In the genomic region with DNA sequence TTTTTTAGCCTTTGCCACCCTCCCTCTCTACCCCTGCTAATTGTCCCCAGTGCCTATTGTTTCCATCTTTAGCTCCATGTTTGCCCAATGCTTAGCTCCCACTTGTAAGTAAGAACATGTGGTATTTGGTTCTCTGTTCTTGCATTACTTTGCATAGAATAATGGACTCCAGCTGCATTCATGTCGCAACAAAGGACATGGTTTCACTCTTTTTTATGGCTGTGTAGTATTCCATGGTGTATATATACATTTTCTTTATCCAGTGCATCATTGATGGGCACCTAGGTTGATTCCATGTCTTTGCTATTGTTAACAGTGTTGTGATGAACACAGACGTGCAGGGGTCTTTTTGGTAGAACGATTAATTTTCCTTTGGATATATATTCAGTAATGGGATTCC, we compare ENCODE assay signal across 39 cellular contexts.
"Had no signal": no experiment of that assay in that cellular context is flagged by ENCODE, and none has a peak within 500 bp of the region (broad histone marks: within the 10 kb centered on the region; RNA-seq: fewer than 3 reads in every experiment).

No MANE protein-coding gene starts in this region.

- H3K4me1 Mint-ChIP-seq: activated B cell treated with CpG ODN at 0.5 μM for 24 hours; activated CD4-positive, alpha-beta T cell treated with anti-CD3 and anti-CD28 coated beads, Interleukin-2, amount 10 ng/mL, durations not matched to agents 24 days and 14 days; activated naive CD4-positive, alpha-beta T cell treated with anti-CD3 and anti-CD28 coated beads, Interleukin-2, amount 10 ng/mL, durations not matched to agents 7 days and 5 days; activated naive CD4-positive, alpha-beta T cell treated with anti-CD3 and anti-CD28 coated beads, Interleukin-2, amount 50 U/mL, for 24 hours; activated naive CD8-positive, alpha-beta T cell treated with anti-CD3 and anti-CD28 coated beads, Interleukin-2, amount 10 ng/mL, durations not matched to agents 7 days and 5 days; activated naive CD8-positive, alpha-beta T cell treated with anti-CD3 and anti-CD28 coated beads, Interleukin-2, amount 50 U/mL, for 24 hours; activated T-helper 17 cell treated with anti-CD3 and anti-CD28 coated beads, Interleukin-2, amount 50 U/mL, for 72 hours; central memory CD8-positive, alpha-beta T cell had no signal

- H3K4me3 Mint-ChIP-seq: activated B cell treated with CpG ODN at 0.5 μM for 24 hours; activated CD4-positive, alpha-beta memory T cell treated with anti-CD3 and anti-CD28 coated beads for 36 hours; activated CD4-positive, alpha-beta T cell treated with anti-CD3 and anti-CD28 coated beads, Interleukin-2, amount 10 ng/mL, durations not matched to agents 24 days and 14 days; activated CD8-positive, alpha-beta T cell treated with anti-CD3 and anti-CD28 coated beads for 36 hours; activated naive CD4-positive, alpha-beta T cell treated with anti-CD3 and anti-CD28 coated beads, Interleukin-2, amount 10 ng/mL, durations not matched to agents 7 days and 5 days; activated naive CD4-positive, alpha-beta T cell treated with anti-CD3 and anti-CD28 coated beads, Interleukin-2, amount 50 U/mL, for 24 hours; activated naive CD8-positive, alpha-beta T cell treated with anti-CD3 and anti-CD28 coated beads, Interleukin-2, amount 10 ng/mL, durations not matched to agents 7 days and 5 days; activated T-cell treated with anti-CD3 and anti-CD28 coated beads, Interleukin-2, amount 50 U/mL, for 4 hours; activated T-cell treated with anti-CD3 and anti-CD28 coated beads, Interleukin-2, amount 50 U/mL, for 72 hours; activated T-helper 1 cell treated with anti-CD3 and anti-CD28 coated beads, Interleukin-12 subunit alpha, Interleukin-12 subunit beta, Interleukin-2, Interleukin-4 antibody, amounts not matched to agents 30 ng/mL and 10 ng/mL and 1 ng/mL, durations not matched to agents 14 hours and 24 hours and 36 hours; activated T-helper 17 cell treated with anti-CD3 and anti-CD28 coated beads, Interleukin-2, amount 50 U/mL, for 72 hours; central memory CD8-positive, alpha-beta T cell; T-helper 1 cell treated with Interleukin-12 subunit alpha and Interleukin-12 subunit beta and Interleukin-4 antibody, amounts not matched to agents 30 μg/mL and 1 μg/mL, for 36 hours; T-helper 2 cell treated with Interferon-gamma antibody and Interleukin-4, amounts not matched to agents 5 μg/mL and 100 μg/mL, for 36 hours had no signal

- DNase-seq: activated B cell treated with CpG ODN at 0.5 μM for 24 hours; activated CD4-positive, alpha-beta memory T cell treated with anti-CD3 and anti-CD28 coated beads for 36 hours; activated CD4-positive, alpha-beta T cell treated with anti-CD3 and anti-CD28 coated beads for 4 hours; activated CD4-positive, alpha-beta T cell treated with anti-CD3 and anti-CD28 coated beads, Interleukin-2, amount 10 ng/mL, durations not matched to agents 24 days and 14 days; activated CD4-positive, alpha-beta T cell treated with anti-CD3 and anti-CD28 coated beads, Interleukin-2, amount 50 U/mL, for 1 hour; activated CD4-positive, alpha-beta T cell treated with anti-CD3 and anti-CD28 coated beads, Interleukin-2, amount 50 U/mL, for 4 hours; activated CD4-positive, CD25-positive, alpha-beta regulatory T cell treated with anti-CD3 and anti-CD28 coated beads, Interleukin-2, amount 50 U/mL, for 72 hours; activated CD8-positive, alpha-beta memory T cell treated with anti-CD3 and anti-CD28 coated beads, Interleukin-2, amount 50 U/mL, for 4 hours; activated CD8-positive, alpha-beta T cell treated with anti-CD3 and anti-CD28 coated beads for 36 hours; activated effector memory CD4-positive, alpha-beta T cell treated with anti-CD3 and anti-CD28 coated beads, Interleukin-2, amount 50 U/mL, for 16 hours; activated gamma-delta T cell treated with Interleukin-2 at 50 U/mL for 16 hours; activated naive CD4-positive, alpha-beta T cell; activated naive CD4-positive, alpha-beta T cell treated with anti-CD3 and anti-CD28 coated beads, Interleukin-2, amount 10 ng/mL, durations not matched to agents 7 days and 5 days; activated naive CD8-positive, alpha-beta T cell treated with anti-CD3 and anti-CD28 coated beads, Interleukin-2, amount 10 ng/mL, durations not matched to agents 7 days and 5 days; activated naive CD8-positive, alpha-beta T cell treated with anti-CD3 and anti-CD28 coated beads, Interleukin-2, amount 50 U/mL, for 24 hours; activated T-cell treated with anti-CD3 and anti-CD28 coated beads for 4 hours; activated T-cell treated with anti-CD3 and anti-CD28 coated beads, Interleukin-2, amount 50 U/mL, for 1 hour; activated T-cell treated with anti-CD3 and anti-CD28 coated beads, Interleukin-2, amount 50 U/mL, for 4 hours; activated T-cell treated with anti-CD3 and anti-CD28 coated beads, Interleukin-2, amount 50 U/mL, for 72 hours; amygdala; anterior cingulate cortex; body of pancreas; brain microvascular endothelial cell; caudate nucleus; cerebellar nuclear complex; colonic mucosa; T-helper 2 cell; T-helper 9 cell; WERI-Rb-1 had no signal

- H3K27ac ChIP-seq: ascending aorta, body of pancreas, brain microvascular endothelial cell, cardiac muscle cell, colonic mucosa, WERI-Rb-1 had no signal

- H3K27me3 Mint-ChIP-seq: activated B cell treated with CpG ODN at 0.5 μM for 24 hours; activated CD4-positive, alpha-beta memory T cell treated with anti-CD3 and anti-CD28 coated beads for 36 hours; activated CD4-positive, alpha-beta T cell treated with anti-CD3 and anti-CD28 coated beads, Interleukin-2, amount 10 ng/mL, durations not matched to agents 24 days and 14 days; activated CD8-positive, alpha-beta T cell treated with anti-CD3 and anti-CD28 coated beads for 36 hours; activated naive CD4-positive, alpha-beta T cell treated with anti-CD3 and anti-CD28 coated beads, Interleukin-2, amount 10 ng/mL, durations not matched to agents 7 days and 5 days had no signal

- H3K4me1 ChIP-seq: ascending aorta, colonic mucosa had no signal

- H3K36me3 Mint-ChIP-seq: activated CD4-positive, alpha-beta memory T cell treated with anti-CD3 and anti-CD28 coated beads for 36 hours; activated naive CD4-positive, alpha-beta T cell treated with anti-CD3 and anti-CD28 coated beads, Interleukin-2, amount 10 ng/mL, durations not matched to agents 7 days and 5 days; activated naive CD4-positive, alpha-beta T cell treated with anti-CD3 and anti-CD28 coated beads, Interleukin-2, amount 50 U/mL, for 24 hours; activated naive CD8-positive, alpha-beta T cell treated with anti-CD3 and anti-CD28 coated beads, Interleukin-2, amount 10 ng/mL, durations not matched to agents 7 days and 5 days had no signal

- ATAC-seq: activated CD8-positive, alpha-beta T cell treated with anti-CD3 and anti-CD28 coated beads for 36 hours; activated naive CD8-positive, alpha-beta T cell treated with anti-CD3 and anti-CD28 coated beads, Interleukin-2, amount 50 U/mL, for 24 hours; activated T-cell treated with anti-CD3 and anti-CD28 coated beads, Interleukin-2, amount 50 U/mL, for 4 hours; activated T-cell treated with anti-CD3 and anti-CD28 coated beads, Interleukin-2, amount 50 U/mL, for 72 hours; activated T-helper 17 cell treated with anti-CD3 and anti-CD28 coated beads, Interleukin-2, amount 50 U/mL, for 72 hours; body of pancreas had no signal

- H3K9me3 ChIP-seq: ascending aorta, body of pancreas, colonic mucosa had no signal

- H3K9me3 Mint-ChIP-seq: activated CD4-positive, alpha-beta T cell treated with anti-CD3 and anti-CD28 coated beads, Interleukin-2, amount 10 ng/mL, durations not matched to agents 24 days and 14 days; activated naive CD4-positive, alpha-beta T cell treated with anti-CD3 and anti-CD28 coated beads, Interleukin-2, amount 10 ng/mL, durations not matched to agents 7 days and 5 days had no signal

- FAIRE-seq: bronchial epithelial cell, TTC549 had no signal

- H3K27ac Mint-ChIP-seq: activated B cell treated with CpG ODN at 0.5 μM for 24 hours; activated CD4-positive, alpha-beta memory T cell treated with anti-CD3 and anti-CD28 coated beads for 36 hours; activated CD4-positive, alpha-beta T cell treated with anti-CD3 and anti-CD28 coated beads, Interleukin-2, amount 10 ng/mL, durations not matched to agents 24 days and 14 days; activated CD8-positive, alpha-beta T cell treated with anti-CD3 and anti-CD28 coated beads for 36 hours; activated naive CD4-positive, alpha-beta T cell treated with anti-CD3 and anti-CD28 coated beads, Interleukin-2, amount 10 ng/mL, durations not matched to agents 7 days and 5 days; activated naive CD4-positive, alpha-beta T cell treated with anti-CD3 and anti-CD28 coated beads, Interleukin-2, amount 50 U/mL, for 24 hours; activated naive CD8-positive, alpha-beta T cell treated with anti-CD3 and anti-CD28 coated beads, Interleukin-2, amount 10 ng/mL, durations not matched to agents 7 days and 5 days; activated naive CD8-positive, alpha-beta T cell treated with anti-CD3 and anti-CD28 coated beads, Interleukin-2, amount 50 U/mL, for 24 hours; activated T-cell treated with anti-CD3 and anti-CD28 coated beads, Interleukin-2, amount 50 U/mL, for 72 hours; activated T-helper 1 cell treated with anti-CD3 and anti-CD28 coated beads, Interleukin-12 subunit alpha, Interleukin-12 subunit beta, Interleukin-2, Interleukin-4 antibody, amounts not matched to agents 30 ng/mL and 10 ng/mL and 1 ng/mL, durations not matched to agents 14 hours and 24 hours and 36 hours; activated T-helper 17 cell treated with anti-CD3 and anti-CD28 coated beads, Interleukin-2, amount 50 U/mL, for 72 hours; T-helper 1 cell treated with Interleukin-12 subunit alpha and Interleukin-12 subunit beta and Interleukin-4 antibody, amounts not matched to agents 30 μg/mL and 1 μg/mL, for 36 hours; T-helper 2 cell treated with Interferon-gamma antibody and Interleukin-4, amounts not matched to agents 5 μg/mL and 100 μg/mL, for 36 hours had no signal

- H3K27me3 ChIP-seq: ascending aorta, body of pancreas, brain microvascular endothelial cell, cardiac muscle cell, colonic mucosa had no signal

- H3K4me3 ChIP-seq: ascending aorta, body of pancreas, cardiac muscle cell, colonic mucosa had no signal

- H3K36me3 ChIP-seq: ascending aorta, brain microvascular endothelial cell, cardiac muscle cell, colonic mucosa, WERI-Rb-1 had no signal
